Comparison of ENCODE assay signal across 1 cellular context in genomic region chr3:112086018-112086854, GRCh38.
TF ChIP-seq lines count a peak whose summit lies in the region.

Gene C3orf52, plus strand, starts transcription at chr3:112086389. Its CDS starts 19 bp downstream, at chr3:112086408.

TF ChIP-seq in HepG2, 621 proteins besides CTCF, POLR2A, EP300 and RAD21 (continued from another document and continues in another):
- TF ChIP-seq ETV5 (CRISPR knock-in tag; IDR thresholded peaks at IDR 0.05; ENCODE audit: borderline replicate concordance), result no peak
- TF ChIP-seq ZNF572 (CRISPR knock-in tag; IDR thresholded peaks at IDR 0.05), result no peak
- TF ChIP-seq IKZF4 (CRISPR knock-in tag; IDR thresholded peaks at IDR 0.05; ENCODE audit: borderline replicate concordance, low read depth, not compliant biosample characterization), result no peak
- no peak; a peak in 2 of 4 replicates for TF ChIP-seq HMGXB4 (CRISPR knock-in tag; IDR thresholded peaks at IDR 0.05; ENCODE audit: borderline replicate concordance in 1 of 2, low read depth in 1 of 2)
- peak; percentile 61 for TF ChIP-seq TFDP2 (CRISPR knock-in tag; IDR thresholded peaks at IDR 0.05)
- no peak for TF ChIP-seq ZBTB33 (CRISPR knock-in tag; IDR thresholded peaks at IDR 0.05)
- TF ChIP-seq ZNF160 (CRISPR knock-in tag; IDR thresholded peaks at IDR 0.05), result no peak
- no peak for TF ChIP-seq ZNF292 (CRISPR knock-in tag; IDR thresholded peaks at IDR 0.05; ENCODE audit: borderline replicate concordance, low read depth)
- no peak for TF ChIP-seq ZNF580 (CRISPR knock-in tag; IDR thresholded peaks at IDR 0.05; ENCODE audit: borderline replicate concordance, low read depth)
- TF ChIP-seq ZNF740 (CRISPR knock-in tag; IDR thresholded peaks at IDR 0.05), result no peak
- TF ChIP-seq ZNF609 (CRISPR knock-in tag; IDR thresholded peaks at IDR 0.05; ENCODE audit: borderline replicate concordance), result 0 out of 2 replicates have a peak, but pooled peaks have one; percentile 15
- no peak for TF ChIP-seq HNRNPUL1 (IDR thresholded peaks at IDR 0.05; ENCODE audit: low read depth, low read length)
- no peak for TF ChIP-seq ZNF644 (CRISPR knock-in tag; IDR thresholded peaks at IDR 0.05; ENCODE audit: low read depth)
- TF ChIP-seq ZNF180 (CRISPR knock-in tag; IDR thresholded peaks at IDR 0.05; ENCODE audit: borderline replicate concordance, low read depth), result no peak
- TF ChIP-seq ZHX1 (CRISPR knock-in tag; IDR thresholded peaks at IDR 0.05; ENCODE audit: low read depth), result no peak
- no peak for TF ChIP-seq ZNF367 (CRISPR knock-in tag; IDR thresholded peaks at IDR 0.05; ENCODE audit: borderline replicate concordance)
- TF ChIP-seq ZKSCAN5 (CRISPR knock-in tag; IDR thresholded peaks at IDR 0.05), result no peak
- 0 out of 2 replicates have a peak, but pooled peaks have one; percentile 61 for TF ChIP-seq IRF1 (CRISPR knock-in tag; IDR thresholded peaks at IDR 0.05; ENCODE audit: low read depth)
- no peak for TF ChIP-seq SIN3A (IDR thresholded peaks at IDR 0.05; ENCODE audit: borderline replicate concordance, low read depth, low read length)
- no peak for TF ChIP-seq TP53 (CRISPR knock-in tag; conservative IDR thresholded peaks at IDR 0.05)
- no peak for TF ChIP-seq CREB1 (IDR thresholded peaks at IDR 0.05)
- no peak for TF ChIP-seq CREB1 (CRISPR knock-in tag; IDR thresholded peaks at IDR 0.05)
- TF ChIP-seq TEF (CRISPR knock-in tag; IDR thresholded peaks at IDR 0.05), result no peak; the same call in 1 of the 2 replicates
- peak; percentile 73; the same call in 1 of the 2 replicates for TF ChIP-seq IKZF5 (CRISPR knock-in tag; IDR thresholded peaks at IDR 0.05)
- TF ChIP-seq CHD4 (IDR thresholded peaks at IDR 0.05; ENCODE audit: borderline replicate concordance, low read length), result no peak
- no peak for TF ChIP-seq ZNF264 (CRISPR knock-in tag; IDR thresholded peaks at IDR 0.05)
- no peak for TF ChIP-seq MEIS2 (CRISPR knock-in tag; IDR thresholded peaks at IDR 0.05)
- no peak for TF ChIP-seq PRMT3 (CRISPR knock-in tag; IDR thresholded peaks at IDR 0.05; ENCODE audit: borderline replicate concordance, low read depth)
- peak; percentile 32; the same call in 1 of the 2 replicates for TF ChIP-seq SPEN (CRISPR knock-in tag; IDR thresholded peaks at IDR 0.05; ENCODE audit: low read depth)
- TF ChIP-seq NFRKB (IDR thresholded peaks at IDR 0.05), result no peak
- no peak for TF ChIP-seq ZNF20 (CRISPR knock-in tag; IDR thresholded peaks at IDR 0.05)
- TF ChIP-seq HMG20A (CRISPR knock-in tag; IDR thresholded peaks at IDR 0.05; ENCODE audit: borderline replicate concordance), result no peak
- no peak for TF ChIP-seq ZFP82 (CRISPR knock-in tag; IDR thresholded peaks at IDR 0.05; ENCODE audit: borderline replicate concordance)
- TF ChIP-seq SP5 (CRISPR knock-in tag; IDR thresholded peaks at IDR 0.05; ENCODE audit: borderline replicate concordance, low read depth), result peak; percentile 71
- TF ChIP-seq PITX1 (CRISPR knock-in tag; IDR thresholded peaks at IDR 0.05), result peak; percentile 58; the same call in 1 of the 2 replicates
- TF ChIP-seq CBFB (CRISPR knock-in tag; IDR thresholded peaks at IDR 0.05), result no peak
- peak; percentile 87 for TF ChIP-seq TOPORS (CRISPR knock-in tag; IDR thresholded peaks at IDR 0.05)
- peak; percentile 32; the same call in 1 of the 2 replicates for TF ChIP-seq ARNTL (CRISPR knock-in tag; IDR thresholded peaks at IDR 0.05)
- TF ChIP-seq ZNF83 (CRISPR knock-in tag; IDR thresholded peaks at IDR 0.05; ENCODE audit: borderline replicate concordance), result no peak
- no peak for TF ChIP-seq NR2F1 (CRISPR knock-in tag; IDR thresholded peaks at IDR 0.05)
- no peak for TF ChIP-seq BRF2 (CRISPR knock-in tag; IDR thresholded peaks at IDR 0.05)
- TF ChIP-seq HNRNPK (IDR thresholded peaks at IDR 0.05; ENCODE audit: low read depth, low read length, poor library complexity, severe bottlenecking), result no peak
- no peak for TF ChIP-seq ZFP1 (CRISPR knock-in tag; IDR thresholded peaks at IDR 0.05)
- TF ChIP-seq ASH2L (IDR thresholded peaks at IDR 0.05; ENCODE audit: insufficient read length, low read depth, low read length), result no peak
